Comparison of ENCODE assay signal across 15 cellular contexts in the genomic region with DNA sequence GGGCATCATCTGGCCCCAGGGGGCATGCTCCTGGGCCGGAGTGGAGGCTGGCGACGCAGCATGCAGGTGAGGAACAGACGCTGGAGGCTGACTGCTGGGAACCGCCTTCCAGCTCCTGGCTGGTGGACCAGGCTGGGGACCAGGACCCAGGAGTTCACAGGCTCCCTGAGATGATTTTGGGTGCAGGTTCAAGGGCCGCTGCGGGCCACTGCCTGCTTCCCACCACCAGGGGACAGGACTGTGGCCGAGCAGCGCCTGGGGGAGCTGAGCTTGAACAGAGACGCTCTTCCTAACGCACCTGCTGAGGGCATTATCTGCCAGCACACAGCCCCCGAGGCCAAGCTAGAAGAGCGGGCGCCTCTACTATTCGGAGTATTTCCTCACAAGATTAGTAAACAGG.
DNase-seq lines count a peak whose midpoint lies in the region; ATAC-seq and TF ChIP-seq lines count a peak whose summit lies in the region.
"Had no signal": no experiment of that assay in that cellular context is flagged by ENCODE, and none has a peak within 500 bp of the region (broad histone marks: within the 10 kb centered on the region; RNA-seq: fewer than 3 reads in every experiment).

No MANE protein-coding gene starts in this region.

- CTCF ChIA-PET in PC-9 (lab: Charles Lee) = no interaction called here

- H3K9me3 ChIP-seq in PC-9 (ENCODE audit: insufficient read depth, low read depth) = no peaks in the 10 kb centered on the region

- H2AFZ ChIP-seq in PC-9 = no peak overlapping the region

- TF ChIP-seq CTCF in PC-9 (conservative IDR thresholded peaks at IDR 0.05) (peak; percentile 32; the same call in 1 of the 2 replicates), glutamatergic neuron (IDR thresholded peaks at IDR 0.05; ENCODE audit: partially characterized antibody, unreplicated experiment) (peak; percentile 56)

- peaks cover 24% of the 10 kb centered on the region for H3K9me3 Mint-ChIP-seq in glutamatergic neuron (ENCODE audit: unreplicated experiment)
- H3K9me3 Mint-ChIP-seq in stimulated activated effector memory CD8-positive, alpha-beta T cell treated with anti-CD3 and anti-CD28 coated beads, Interleukin-12 subunit alpha, Interleukin-12 subunit beta, amount 100 ng/mL, for 72 hours = no peaks in the 10 kb centered on the region
- H3K9me3 Mint-ChIP-seq: activated T-helper 17 cell treated with anti-CD3 and anti-CD28 coated beads, Interleukin-2, amount 50 U/mL, for 72 hours; IgD-negative memory B cell; T-helper 1 cell treated with Interleukin-12 subunit alpha and Interleukin-12 subunit beta and Interleukin-4 antibody, amounts not matched to agents 30 μg/mL and 1 μg/mL, for 36 hours had no signal

- BruUV-seq in PC-9 (replicated peaks; lab: Mats Ljungman, UMichigan) = no TSS peak

- H3K9me2 ChIP-seq in PC-9 (ENCODE audit: insufficient read depth) = no peaks in the 10 kb centered on the region

- no peaks in the 10 kb centered on the region for H3K79me2 ChIP-seq in PC-9 (ENCODE audit: low read depth)

- no peaks in the 10 kb centered on the region for H3K36me3 ChIP-seq in PC-9 (ENCODE audit: low read depth)

- no peaks in the 10 kb centered on the region for H3K36me3 Mint-ChIP-seq in glutamatergic neuron (ENCODE audit: unreplicated experiment)
- peaks cover 9% of the 10 kb centered on the region for H3K36me3 Mint-ChIP-seq in stimulated activated effector memory CD8-positive, alpha-beta T cell treated with anti-CD3 and anti-CD28 coated beads, Interleukin-12 subunit alpha, Interleukin-12 subunit beta, amount 100 ng/mL, for 72 hours

- no peak for ATAC-seq in stimulated activated effector memory CD8-positive, alpha-beta T cell treated with anti-CD3 and anti-CD28 coated beads, Interleukin-12 subunit alpha, Interleukin-12 subunit beta, amount 100 ng/mL, for 72 hours
- ATAC-seq: activated T-helper 17 cell treated with anti-CD3 and anti-CD28 coated beads, Interleukin-2, amount 50 U/mL, for 72 hours had no signal

- no peaks in the 10 kb centered on the region for H3K4me1 ChIP-seq in PC-9 (replicated peaks; ENCODE audit: insufficient read depth)

- H3K27me3 ChIP-seq in PC-9 (ENCODE audit: insufficient read depth, low read depth) = no peaks in the 10 kb centered on the region

- no peak overlapping the region for H3K4me3 Mint-ChIP-seq in glutamatergic neuron (ENCODE audit: unreplicated experiment)
- no peak overlapping the region for H3K4me3 Mint-ChIP-seq in stimulated activated effector memory CD8-positive, alpha-beta T cell treated with anti-CD3 and anti-CD28 coated beads, Interleukin-12 subunit alpha, Interleukin-12 subunit beta, amount 100 ng/mL, for 72 hours
- H3K4me3 Mint-ChIP-seq: activated T-helper 17 cell treated with anti-CD3 and anti-CD28 coated beads, Interleukin-2, amount 50 U/mL, for 72 hours; IgD-negative memory B cell; T-helper 1 cell treated with Interleukin-12 subunit alpha and Interleukin-12 subunit beta and Interleukin-4 antibody, amounts not matched to agents 30 μg/mL and 1 μg/mL, for 36 hours had no signal

- DNase-seq in activated effector memory CD4-positive, alpha-beta T cell treated with anti-CD3 and anti-CD28 coated beads, Interleukin-2, amount 50 U/mL, for 16 hours = peak; percentile 14
- DNase-seq in activated effector memory CD4-positive, alpha-beta T cell treated with Interleukin-2 at 50 U/mL for 16 hours = no peak
- DNase-seq in PC-9 (no peak), glutamatergic neuron (peak; percentile 33), Kasumi-1 (lab: John Stamatoyannopoulos, UW) (no peak), NCI-H146 treated with DMSO at 0.1 percent for 48 hours (lab: John Stamatoyannopoulos, UW; ENCODE audit: unreplicated experiment) (no peak)
- no peak for DNase-seq in stimulated activated effector memory CD8-positive, alpha-beta T cell treated with anti-CD3 and anti-CD28 coated beads, Interleukin-12 subunit alpha, Interleukin-12 subunit beta, amount 100 ng/mL, for 72 hours (ENCODE audit: low spot score in 2 of 2)
- no peak for DNase-seq in stimulated activated naive CD4-positive, alpha-beta T cell (lab: John Stamatoyannopoulos, UW)
- DNase-seq: midbrain, NCI-H2029, NCI-H526 treated with DMSO at 0.1 percent for 48 hours had no signal

- peaks cover 16% of the 10 kb centered on the region for H3K27me3 Mint-ChIP-seq in glutamatergic neuron (ENCODE audit: unreplicated experiment)
- H3K27me3 Mint-ChIP-seq: activated T-helper 17 cell treated with anti-CD3 and anti-CD28 coated beads, Interleukin-2, amount 50 U/mL, for 72 hours; IgD-negative memory B cell had no signal

- H3K4me3 ChIP-seq in PC-9 = no peak overlapping the region

- H3K27ac Mint-ChIP-seq in glutamatergic neuron (ENCODE audit: unreplicated experiment) = no peak overlapping the region
- H3K27ac Mint-ChIP-seq in stimulated activated effector memory CD8-positive, alpha-beta T cell treated with anti-CD3 and anti-CD28 coated beads, Interleukin-12 subunit alpha, Interleukin-12 subunit beta, amount 100 ng/mL, for 72 hours = peak overlapping the region; percentile 65
- H3K27ac Mint-ChIP-seq: activated T-helper 17 cell treated with anti-CD3 and anti-CD28 coated beads, Interleukin-2, amount 50 U/mL, for 72 hours; T-helper 1 cell treated with Interleukin-12 subunit alpha and Interleukin-12 subunit beta and Interleukin-4 antibody, amounts not matched to agents 30 μg/mL and 1 μg/mL, for 36 hours had no signal

- H3F3A ChIP-seq in PC-9 (ENCODE audit: insufficient read depth, low read depth) = no peaks in the 10 kb centered on the region

- no peak overlapping the region for H3K27ac ChIP-seq in PC-9
- H3K27ac ChIP-seq: RWPE1 had no signal

- intact Hi-C loops in PC-9 (cut with micrococcal nuclease; ENCODE audit: unreplicated experiment) = no loop called here

- no peak overlapping the region for H3K4me2 ChIP-seq in PC-9

- no peaks in the 10 kb centered on the region; the same call in 1 of the 2 replicates for H4K20me1 ChIP-seq in PC-9 (ENCODE audit: insufficient read depth)

- H3K4me1 Mint-ChIP-seq in glutamatergic neuron (ENCODE audit: low read depth, unreplicated experiment) = peaks cover 63% of the 10 kb centered on the region
- H3K4me1 Mint-ChIP-seq in stimulated activated effector memory CD8-positive, alpha-beta T cell treated with anti-CD3 and anti-CD28 coated beads, Interleukin-12 subunit alpha, Interleukin-12 subunit beta, amount 100 ng/mL, for 72 hours = peaks cover 15% of the 10 kb centered on the region
- H3K4me1 Mint-ChIP-seq: IgD-negative memory B cell had no signal

- POLR2A ChIA-PET in PC-9 (lab: Charles Lee; ENCODE audit: unreplicated experiment) = no interaction called here

Comparison
In these comparisons a context has a peak if more than half of its experiments do, and no peak if none do; other contexts are left out.
1. DNase-seq: peak in activated effector memory CD4-positive, alpha-beta T cell treated with anti-CD3 and anti-CD28 coated beads, Interleukin-2, amount 50 U/mL, for 16 hours (single experiment) and glutamatergic neuron (single experiment); none in activated effector memory CD4-positive, alpha-beta T cell treated with Interleukin-2 at 50 U/mL for 16 hours (single experiment), PC-9 (0 of 2), stimulated activated effector memory CD8-positive, alpha-beta T cell treated with anti-CD3 and anti-CD28 coated beads, Interleukin-12 subunit alpha, Interleukin-12 subunit beta, amount 100 ng/mL, for 72 hours (0 of 2), Kasumi-1 (0 of 2), NCI-H146 treated with DMSO at 0.1 percent for 48 hours (single experiment) and stimulated activated naive CD4-positive, alpha-beta T cell (0 of 6).